5 cellular contexts compared by ENCODE assay signal in genomic region chr19:461664-462551, GRCh38.
DNase-seq lines count a peak whose midpoint lies in the region; TF ChIP-seq lines count a peak whose summit lies in the region.

No MANE protein-coding gene starts in this region.

- no peaks in the 10 kb centered on the region for H3K4me1 ChIP-seq in parathyroid adenoma

- no peaks in the 10 kb centered on the region for H3K9me3 ChIP-seq in parathyroid adenoma (ENCODE audit: control insufficient read depth, low read length)

- TF ChIP-seq CTCF in coronary artery (IDR thresholded peaks at IDR 0.05): no peak
- no peak for TF ChIP-seq CTCF in parathyroid adenoma (IDR thresholded peaks at IDR 0.05)

- no peaks in the 10 kb centered on the region for H3K4me1 Mint-ChIP-seq in T-helper 2 cell treated with Interferon-gamma antibody and Interleukin-4, amounts not matched to agents 5 μg/mL and 100 μg/mL, for 36 hours (ENCODE audit: low read depth)

- H3K4me2 ChIP-seq in parathyroid adenoma (ENCODE audit: low read length): peak overlapping the region; percentile 76

- no peak overlapping the region for H3K27ac Mint-ChIP-seq in T-helper 2 cell treated with Interferon-gamma antibody and Interleukin-4, amounts not matched to agents 5 μg/mL and 100 μg/mL, for 36 hours

- H3K36me3 ChIP-seq in parathyroid adenoma (ENCODE audit: control insufficient read depth, insufficient read depth, low read length): no peaks in the 10 kb centered on the region

- peak overlapping the region; percentile 81 for H3K4me3 ChIP-seq in coronary artery
- H3K4me3 ChIP-seq in parathyroid adenoma (ENCODE audit: low read depth, low read length): peak overlapping the region; percentile 43

- peak overlapping the region in 1 of 2 donors; percentile 9 for H3K27ac ChIP-seq in coronary artery
- H3K27ac ChIP-seq in parathyroid adenoma: peak overlapping the region; percentile 60

- H3K36me3 Mint-ChIP-seq in T-helper 2 cell treated with Interferon-gamma antibody and Interleukin-4, amounts not matched to agents 5 μg/mL and 100 μg/mL, for 36 hours (ENCODE audit: low read depth): no peaks in the 10 kb centered on the region

- no peak overlapping the region for H3K4me3 Mint-ChIP-seq in T-helper 2 cell treated with Interferon-gamma antibody and Interleukin-4, amounts not matched to agents 5 μg/mL and 100 μg/mL, for 36 hours

- peak overlapping the region; percentile 61 for H2AFZ ChIP-seq in parathyroid adenoma

- H3K27me3 ChIP-seq in parathyroid adenoma (ENCODE audit: control insufficient read depth, insufficient read depth, low read length): no peaks in the 10 kb centered on the region

- no peak overlapping the region for H3K9ac ChIP-seq in parathyroid adenoma

- DNase-seq in NCI-H2227 (lab: John Stamatoyannopoulos, UW; ENCODE audit: unreplicated experiment) (peak; percentile 88), coronary artery (ENCODE audit: low spot score) (no peak), activated gamma-delta T cell (lab: John Stamatoyannopoulos, UW) (no peak)
- DNase-seq in T-helper 2 cell treated with Interferon-gamma antibody and Interleukin-4, amounts not matched to agents 5 μg/mL and 100 μg/mL, for 36 hours (ENCODE audit: low spot score): no peak

- H3K79me2 ChIP-seq in parathyroid adenoma: no peaks in the 10 kb centered on the region

- peaks cover 19% of the 10 kb centered on the region for H3K27me3 Mint-ChIP-seq in T-helper 2 cell treated with Interferon-gamma antibody and Interleukin-4, amounts not matched to agents 5 μg/mL and 100 μg/mL, for 36 hours (ENCODE audit: low read depth)

- no peaks in the 10 kb centered on the region for H3K9me3 Mint-ChIP-seq in T-helper 2 cell treated with Interferon-gamma antibody and Interleukin-4, amounts not matched to agents 5 μg/mL and 100 μg/mL, for 36 hours
